In genomic region chr1:232589111-232589808, GRCh38 we compare ENCODE assay signal across 2 cellular contexts.
TF ChIP-seq lines count a peak whose summit lies in the region.

No MANE protein-coding gene starts in this region.

TF ChIP-seq in endothelial cell of umbilical vein, 7 proteins besides CTCF, POLR2A, EP300 and RAD21:
- no peak for TF ChIP-seq EZH2 (IDR thresholded peaks at IDR 0.05; ENCODE audit: borderline replicate concordance, low read depth, low read length, severe bottlenecking)
- no peak for TF ChIP-seq GATA2 (IDR thresholded peaks at IDR 0.05; ENCODE audit: insufficient read depth, insufficient read length, low read depth, low read length)
- no peak for TF ChIP-seq JUN (IDR thresholded peaks at IDR 0.05; ENCODE audit: borderline replicate concordance, insufficient read depth, insufficient read length, low read depth)
- TF ChIP-seq FOS (IDR thresholded peaks at IDR 0.05; ENCODE audit: borderline replicate concordance, insufficient read depth, low read length): no peak

TF ChIP-seq in WTC11, 78 proteins besides CTCF, POLR2A, EP300 and RAD21:
- TF ChIP-seq ZNF423 (CRISPR knock-in tag; IDR thresholded peaks at IDR 0.05) (no peak), E2F1 (CRISPR knock-in tag; IDR thresholded peaks at IDR 0.05) (no peak), TCF7 (CRISPR knock-in tag; IDR thresholded peaks at IDR 0.05; ENCODE audit: low read depth) (no peak), ZNF396 (CRISPR knock-in tag; IDR thresholded peaks at IDR 0.05; ENCODE audit: borderline replicate concordance) (no peak), ZBTB43 (CRISPR knock-in tag; IDR thresholded peaks at IDR 0.05) (no peak), ZNF281 (CRISPR knock-in tag; IDR thresholded peaks at IDR 0.05) (no peak), ESRRA (CRISPR knock-in tag; IDR thresholded peaks at IDR 0.05; ENCODE audit: borderline replicate concordance) (no peak), RELA (CRISPR knock-in tag; IDR thresholded peaks at IDR 0.05; ENCODE audit: borderline replicate concordance) (no peak), NFYB (CRISPR knock-in tag; conservative IDR thresholded peaks at IDR 0.05; ENCODE audit: low read depth) (no peak), KAT7 (CRISPR knock-in tag; IDR thresholded peaks at IDR 0.05; ENCODE audit: borderline replicate concordance) (no peak), NR2C2 (CRISPR knock-in tag; IDR thresholded peaks at IDR 0.05) (no peak), NFE2L1 (CRISPR knock-in tag; IDR thresholded peaks at IDR 0.05) (no peak), CBFB (CRISPR knock-in tag; IDR thresholded peaks at IDR 0.05; ENCODE audit: low read depth) (no peak)
